23 cellular contexts compared by ENCODE assay signal in genomic region chr2:190767821-190768220, GRCh38.
"Had no signal": no experiment of that assay in that cellular context is flagged by ENCODE, and none has a peak within 500 bp of the region (broad histone marks: within the 10 kb centered on the region; RNA-seq: fewer than 3 reads in every experiment).

No MANE protein-coding gene starts in this region.

- H3K27me3 Mint-ChIP-seq: activated CD4-positive, alpha-beta memory T cell treated with anti-CD3 and anti-CD28 coated beads for 36 hours; activated T-cell treated with anti-CD3 and anti-CD28 coated beads, Interleukin-2, amount 50 U/mL, for 24 hours; activated T-helper 17 cell treated with anti-CD3 and anti-CD28 coated beads, Interleukin-2, amount 50 U/mL, for 72 hours; stimulated activated naive CD8-positive, alpha-beta T cell treated with anti-CD3 and anti-CD28 coated beads, Interleukin-15, Interleukin-2, amounts not matched to agents 100 ng/mL and 50 ng/mL, for 24 hours had no signal

- ATAC-seq: activated naive CD4-positive, alpha-beta T cell treated with anti-CD3 and anti-CD28 coated beads, Interleukin-2, amount 50 U/mL, for 72 hours; activated T-helper 17 cell treated with anti-CD3 and anti-CD28 coated beads, Interleukin-2, amount 50 U/mL, for 72 hours; left cardiac atrium; left ventricle myocardium superior; pancreas; psoas muscle; stimulated activated effector memory CD8-positive, alpha-beta T cell treated with anti-CD3 and anti-CD28 coated beads, Interleukin-12 subunit alpha, Interleukin-12 subunit beta, amount 100 ng/mL, for 72 hours had no signal

- H3K27ac Mint-ChIP-seq: activated CD4-positive, alpha-beta memory T cell treated with anti-CD3 and anti-CD28 coated beads for 36 hours; activated naive CD4-positive, alpha-beta T cell treated with anti-CD3 and anti-CD28 coated beads, Interleukin-2, amount 50 U/mL, for 72 hours; activated T-cell treated with anti-CD3 and anti-CD28 coated beads, Interleukin-2, amount 50 U/mL, for 24 hours; activated T-helper 17 cell treated with anti-CD3 and anti-CD28 coated beads, Interleukin-2, amount 50 U/mL, for 72 hours; nephron progenitor cell; stimulated activated effector memory CD8-positive, alpha-beta T cell treated with anti-CD3 and anti-CD28 coated beads, Interleukin-12 subunit alpha, Interleukin-12 subunit beta, amount 100 ng/mL, for 72 hours; stimulated activated naive CD8-positive, alpha-beta T cell treated with anti-CD3 and anti-CD28 coated beads, Interleukin-15, Interleukin-2, amounts not matched to agents 100 ng/mL and 50 ng/mL, for 24 hours; type B pancreatic cell had no signal

- H3K4me3 Mint-ChIP-seq: activated CD4-positive, alpha-beta memory T cell treated with anti-CD3 and anti-CD28 coated beads for 36 hours; activated T-cell treated with anti-CD3 and anti-CD28 coated beads, Interleukin-2, amount 50 U/mL, for 24 hours; activated T-helper 17 cell treated with anti-CD3 and anti-CD28 coated beads, Interleukin-2, amount 50 U/mL, for 72 hours; nephron progenitor cell; stimulated activated effector memory CD8-positive, alpha-beta T cell treated with anti-CD3 and anti-CD28 coated beads, Interleukin-12 subunit alpha, Interleukin-12 subunit beta, amount 100 ng/mL, for 72 hours; stimulated activated naive CD8-positive, alpha-beta T cell treated with anti-CD3 and anti-CD28 coated beads, Interleukin-15, Interleukin-2, amounts not matched to agents 100 ng/mL and 50 ng/mL, for 24 hours; type B pancreatic cell had no signal

- DNase-seq: activated CD4-positive, alpha-beta memory T cell treated with anti-CD3 and anti-CD28 coated beads for 36 hours; activated CD4-positive, alpha-beta T cell treated with anti-CD3 and anti-CD28 coated beads for 48 hours; activated CD8-positive, alpha-beta memory T cell treated with anti-CD3 and anti-CD28 coated beads, Interleukin-2, amount 50 U/mL, for 48 hours; activated gamma-delta T cell treated with Interleukin-2 at 50 U/mL for 16 hours; activated T-cell treated with anti-CD3 and anti-CD28 coated beads, Interleukin-2, amount 50 U/mL, for 24 hours; dermis blood vessel endothelial cell; effector CD4-positive, alpha-beta T cell; esophagus squamous epithelium; foreskin melanocyte; left cardiac atrium; left ventricle myocardium superior; nephron progenitor cell; pancreas; psoas muscle; sigmoid colon; small intestine; stimulated activated CD4-positive, alpha-beta T cell treated with anti-CD3 and anti-CD28 coated beads, Interleukin-4, amount 100 ng/mL, for 24 hours; uterus had no signal

- H3K9me3 Mint-ChIP-seq: activated CD4-positive, alpha-beta memory T cell treated with anti-CD3 and anti-CD28 coated beads for 36 hours; activated naive CD4-positive, alpha-beta T cell treated with anti-CD3 and anti-CD28 coated beads, Interleukin-2, amount 50 U/mL, for 72 hours; activated T-cell treated with anti-CD3 and anti-CD28 coated beads, Interleukin-2, amount 50 U/mL, for 24 hours; activated T-helper 17 cell treated with anti-CD3 and anti-CD28 coated beads, Interleukin-2, amount 50 U/mL, for 72 hours; stimulated activated effector memory CD8-positive, alpha-beta T cell treated with anti-CD3 and anti-CD28 coated beads, Interleukin-12 subunit alpha, Interleukin-12 subunit beta, amount 100 ng/mL, for 72 hours; stimulated activated naive CD8-positive, alpha-beta T cell treated with anti-CD3 and anti-CD28 coated beads, Interleukin-15, Interleukin-2, amounts not matched to agents 100 ng/mL and 50 ng/mL, for 24 hours; type B pancreatic cell had no signal

- H3K36me3 Mint-ChIP-seq: activated CD4-positive, alpha-beta memory T cell treated with anti-CD3 and anti-CD28 coated beads for 36 hours; activated naive CD4-positive, alpha-beta T cell treated with anti-CD3 and anti-CD28 coated beads, Interleukin-2, amount 50 U/mL, for 72 hours; stimulated activated effector memory CD8-positive, alpha-beta T cell treated with anti-CD3 and anti-CD28 coated beads, Interleukin-12 subunit alpha, Interleukin-12 subunit beta, amount 100 ng/mL, for 72 hours; type B pancreatic cell had no signal
